17 cellular contexts compared by ENCODE assay signal in the genomic region with DNA sequence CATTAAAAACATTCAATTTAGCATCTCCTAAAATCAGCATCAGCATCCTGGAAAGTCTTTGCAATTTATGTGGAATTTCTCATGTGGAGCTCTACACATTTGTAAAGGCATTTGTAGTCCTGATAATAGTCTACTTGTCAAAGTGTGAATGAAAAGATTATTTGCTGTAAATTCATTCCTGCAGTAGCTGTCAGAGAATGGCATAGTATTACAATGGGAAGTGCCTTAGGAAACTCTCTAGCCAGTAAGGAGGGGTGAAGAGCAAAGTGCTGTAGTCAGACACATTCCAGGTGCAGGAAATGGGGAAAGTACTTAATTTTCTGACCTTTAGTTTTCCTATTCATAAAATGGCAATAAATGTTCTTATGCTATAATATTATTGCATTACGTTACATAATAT.
A peak's percentile ranks its signal among the peaks of the same experiment; 100 is the strongest.
DNase-seq lines count a peak whose midpoint lies in the region; ATAC-seq and TF ChIP-seq lines count a peak whose summit lies in the region.
"Had no signal": no experiment of that assay in that cellular context is flagged by ENCODE, and none has a peak within 500 bp of the region (broad histone marks: within the 10 kb centered on the region; RNA-seq: fewer than 3 reads in every experiment).

No MANE protein-coding gene starts in this region.

- H3K27me3 ChIP-seq in GM23338 (ENCODE audit: insufficient read depth) (no peaks in the 10 kb centered on the region), mesendoderm (ENCODE audit: insufficient read depth, low read length, poor library complexity) (no peaks in the 10 kb centered on the region), neural progenitor cell (no peaks in the 10 kb centered on the region)
- H3K27me3 ChIP-seq: BLaER1 treated with 17β-estradiol and CSF1 and Interleukin-3, amounts not matched to agents 10 nM and 100 nM had no signal

- no peaks in the 10 kb centered on the region for H3K9me2 ChIP-seq in GM23338 (ENCODE audit: insufficient read depth)

- peak; percentile 1 for DNase-seq in GM23338 (ENCODE audit: low spot score)
- DNase-seq in mesendoderm: peak; percentile 28
- no peak for DNase-seq in neural progenitor cell (ENCODE audit: low spot score)
- DNase-seq in NCI-H446 treated with DMSO at 0.1 percent for 48 hours (lab: John Stamatoyannopoulos, UW): no peak
- DNase-seq: AML-193; Caco-2; Calu3; CD4-positive, alpha-beta T cell; CD8-positive, alpha-beta T cell; DMS79 treated with DMSO at 0.1 percent for 48 hours; GF-D8 had no signal

- no peak; the same call in 2 of the 3 replicates for ATAC-seq in GM23338
- ATAC-seq in GM21528 (IDR thresholded peaks at IDR 0.05; ENCODE audit: low FRiP score, unreplicated experiment): no peak
- ATAC-seq: A549; CD8-positive, alpha-beta T cell had no signal

- H2BK120ac ChIP-seq in mesendoderm (ENCODE audit: low read depth, low read length): no peak overlapping the region

- no peak for TF ChIP-seq CTCF in GM23338 (conservative IDR thresholded peaks at IDR 0.05; ENCODE audit: low read depth in 2 of 2)
- no peak for TF ChIP-seq CTCF in neural progenitor cell (IDR thresholded peaks at IDR 0.05)

- H3K4me1 Mint-ChIP-seq in GM23338 (peaks cover 7% of the 10 kb centered on the region; the same call in 2 of the 3 replicates), neural progenitor cell (no peaks in the 10 kb centered on the region)
- H3K4me1 Mint-ChIP-seq: B cell had no signal

- no peak overlapping the region for H4K8ac ChIP-seq in mesendoderm (ENCODE audit: low read depth, low read length)

- H3K79me2 ChIP-seq in GM23338 (replicated peaks; ENCODE audit: insufficient read depth): no peaks in the 10 kb centered on the region
- no peaks in the 10 kb centered on the region for H3K79me2 ChIP-seq in mesendoderm (ENCODE audit: control insufficient read depth, insufficient read depth, low read length)
- H3K79me2 ChIP-seq in neural progenitor cell (ENCODE audit: low read depth): no peaks in the 10 kb centered on the region

- no peak overlapping the region for H2BK15ac ChIP-seq in mesendoderm (replicated peaks; ENCODE audit: low read depth)

- no peaks in the 10 kb centered on the region for H3K79me1 ChIP-seq in mesendoderm (ENCODE audit: low read length)

- H3K36me3 Mint-ChIP-seq in GM23338 (ENCODE audit: low read depth) (no peaks in the 10 kb centered on the region), neural progenitor cell (no peaks in the 10 kb centered on the region)
- H3K36me3 Mint-ChIP-seq: CD8-positive, alpha-beta T cell had no signal

- H2AK5ac ChIP-seq in mesendoderm (ENCODE audit: low read length): no peak overlapping the region

- H3K4me2 ChIP-seq in GM23338: no peak overlapping the region
- no peak overlapping the region for H3K4me2 ChIP-seq in mesendoderm (ENCODE audit: low read length)
- H3K4me2 ChIP-seq in neural progenitor cell: no peak overlapping the region
- H3K4me2 ChIP-seq: A549; BLaER1 treated with 17β-estradiol and CSF1 and Interleukin-3, amounts not matched to agents 10 nM and 100 nM had no signal

- H4K5ac ChIP-seq in mesendoderm (ENCODE audit: low read length): no peak overlapping the region

- H3K36me3 ChIP-seq in GM23338 (ENCODE audit: insufficient read depth) (no peaks in the 10 kb centered on the region), mesendoderm (ENCODE audit: control insufficient read depth, insufficient read depth, low read length) (no peaks in the 10 kb centered on the region), neural progenitor cell (no peaks in the 10 kb centered on the region)
- H3K36me3 ChIP-seq: BLaER1 treated with 17β-estradiol and CSF1 and Interleukin-3, amounts not matched to agents 10 nM and 100 nM had no signal

- H3K56ac ChIP-seq in mesendoderm (ENCODE audit: low read length): no peak overlapping the region

- H3K9me3 Mint-ChIP-seq in GM23338 (no peaks in the 10 kb centered on the region), neural progenitor cell (no peaks in the 10 kb centered on the region)

- no peak overlapping the region for H3K23ac ChIP-seq in mesendoderm (ENCODE audit: low read length)

- H3K4me3 Mint-ChIP-seq in GM23338 (no peak overlapping the region), neural progenitor cell (no peak overlapping the region)
- H3K4me3 Mint-ChIP-seq: B cell; CD4-positive, alpha-beta T cell; CD8-positive, alpha-beta T cell had no signal

- H2AFZ ChIP-seq in GM23338: no peak overlapping the region
- H2AFZ ChIP-seq in neural progenitor cell (replicated peaks): peak overlapping the region; percentile 51

- WGBS in mesendoderm (ENCODE audit: extremely low coverage, insufficient coverage, low lambda C conversion rate): no CpG with 5 or more reads among the region's 1 CpG

- H4K20me1 ChIP-seq in GM23338 (replicated peaks; ENCODE audit: insufficient read depth) (no peaks in the 10 kb centered on the region), neural progenitor cell (ENCODE audit: low read depth) (no peaks in the 10 kb centered on the region)
- H4K20me1 ChIP-seq: BLaER1 treated with 17β-estradiol and CSF1 and Interleukin-3, amounts not matched to agents 10 nM and 100 nM had no signal

- H3F3A ChIP-seq in GM23338 (replicated peaks; ENCODE audit: low read depth) (no peaks in the 10 kb centered on the region), neural progenitor cell (ENCODE audit: low read depth) (no peaks in the 10 kb centered on the region)

- no peak overlapping the region for H3K4ac ChIP-seq in mesendoderm (ENCODE audit: low read depth, low read length)

- no peaks in the 10 kb centered on the region for H3K9me3 ChIP-seq in neural progenitor cell (ENCODE audit: low read depth)
- H3K9me3 ChIP-seq: A549; BLaER1 treated with 17β-estradiol and CSF1 and Interleukin-3, amounts not matched to agents 10 nM and 100 nM; Caco-2 had no signal

- H3K27me3 Mint-ChIP-seq in GM23338 (ENCODE audit: insufficient read depth, low read depth, poor library complexity) (peaks cover 2% of the 10 kb centered on the region), neural progenitor cell (ENCODE audit: insufficient read depth, low read depth) (no peaks in the 10 kb centered on the region)
- H3K27me3 Mint-ChIP-seq: B cell; CD4-positive, alpha-beta T cell had no signal

- no peak overlapping the region for H2BK5ac ChIP-seq in mesendoderm (ENCODE audit: low read length)

- no peak overlapping the region for H3K4me3 ChIP-seq in GM23338
- H3K4me3 ChIP-seq in mesendoderm (ENCODE audit: low read length): no peak overlapping the region
- no peak overlapping the region for H3K4me3 ChIP-seq in neural progenitor cell
- H3K4me3 ChIP-seq: A549; BLaER1 treated with 17β-estradiol and CSF1 and Interleukin-3, amounts not matched to agents 10 nM and 100 nM had no signal

- H3K27ac ChIP-seq in GM23338 (ENCODE audit: low read depth) (no peak overlapping the region), mesendoderm (ENCODE audit: low read depth, low read length) (no peak overlapping the region), neural progenitor cell (no peak overlapping the region)
- H3K27ac ChIP-seq: 22Rv1; A549; BLaER1 treated with 17β-estradiol and CSF1 and Interleukin-3, amounts not matched to agents 10 nM and 100 nM; C4-2B had no signal

- H3K18ac ChIP-seq in mesendoderm (ENCODE audit: low read length): no peak overlapping the region

- H3K9ac ChIP-seq in mesendoderm (ENCODE audit: low read length) (no peak overlapping the region), neural progenitor cell (no peak overlapping the region)
- H3K9ac ChIP-seq: BLaER1 treated with 17β-estradiol and CSF1 and Interleukin-3, amounts not matched to agents 10 nM and 100 nM had no signal

- H3K27ac Mint-ChIP-seq in GM23338 (no peak overlapping the region), neural progenitor cell (no peak overlapping the region)
- H3K27ac Mint-ChIP-seq: B cell; CD4-positive, alpha-beta T cell; CD8-positive, alpha-beta T cell had no signal

- H3K4me1 ChIP-seq in GM23338 (ENCODE audit: insufficient read depth) (no peaks in the 10 kb centered on the region), mesendoderm (ENCODE audit: control insufficient read depth, low read depth, low read length) (no peaks in the 10 kb centered on the region), neural progenitor cell (peaks cover 6% of the 10 kb centered on the region)
- H3K4me1 ChIP-seq: A549; BLaER1 treated with 17β-estradiol and CSF1 and Interleukin-3, amounts not matched to agents 10 nM and 100 nM; Caco-2 had no signal

TF ChIP-seq in GM23338, 12 proteins besides CTCF, POLR2A, EP300 and RAD21 (continues in another document):
- TF ChIP-seq ZNF114 (CRISPR knock-in tag; IDR thresholded peaks at IDR 0.05) (no peak), EZH2 (IDR thresholded peaks at IDR 0.05; ENCODE audit: low read depth, unreplicated experiment) (no peak), JUNB (IDR thresholded peaks at IDR 0.05; ENCODE audit: unreplicated experiment) (no peak)

Comparison
In these comparisons a context has a peak if more than half of its experiments do, and no peak if none do; other contexts are left out.
1. DNase-seq: peak in GM23338 (single experiment) and mesendoderm (single experiment); none in neural progenitor cell (single experiment) and NCI-H446 treated with DMSO at 0.1 percent for 48 hours (single experiment).